ENCODE assay signal across 22 cellular contexts in the genomic region with DNA sequence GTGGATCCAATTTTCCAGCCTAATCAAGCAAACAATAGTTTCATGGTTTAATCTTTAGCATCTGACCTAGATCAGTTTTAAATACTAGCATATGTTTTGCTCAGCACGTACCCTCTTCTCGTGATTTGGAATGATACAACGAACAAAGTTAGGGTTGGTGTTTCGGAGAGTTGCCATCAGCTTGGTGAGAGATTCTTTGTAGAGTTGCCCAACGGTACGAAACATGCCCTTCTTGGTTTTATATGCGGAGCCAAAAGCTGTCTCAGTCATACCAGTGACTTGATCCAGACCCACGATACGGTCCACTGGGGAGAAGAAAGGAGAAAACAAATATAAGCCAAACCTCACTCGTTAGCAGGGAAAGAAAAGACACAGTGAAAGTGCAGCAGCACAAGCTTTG.
DNase-seq lines count a peak whose midpoint lies in the region; ATAC-seq, FAIRE-seq and TF ChIP-seq lines count a peak whose summit lies in the region.
"Had no signal": no experiment of that assay in that cellular context is flagged by ENCODE, and none has a peak within 500 bp of the region (broad histone marks: within the 10 kb centered on the region; RNA-seq: fewer than 3 reads in every experiment).

No MANE protein-coding gene starts in this region.

- H3K79me2 ChIP-seq in keratinocyte (ENCODE audit: control insufficient read depth, insufficient read depth, low read length), result no peaks in the 10 kb centered on the region

- DNase-seq in AG09319 (ENCODE audit: extremely low read depth, low read depth) (peak; percentile 35), endothelial cell (ENCODE audit: low spot score) (no peak), keratinocyte (ENCODE audit: low read depth, low spot score) (no peak), aorta (no peak), GM10248 (ENCODE audit: extremely low spot score) (no peak), T-helper 17 cell (no peak)
- DNase-seq: BE2C; C1 segment of cervical spinal cord; Caco-2; CD4-positive, CD25-positive, alpha-beta regulatory T cell; CD8-positive, alpha-beta memory T cell; H9; KBM-7 had no signal

- H3K27ac ChIP-seq in keratinocyte (ENCODE audit: control insufficient read depth, insufficient read depth, low read length) (no peak overlapping the region), aorta (ENCODE audit: low read depth in 1 of 2, low read length in 2 of 2) (peak overlapping the region; percentile 52 to 79)
- H3K27ac ChIP-seq: 22Rv1 had no signal

- H3K4me3 Mint-ChIP-seq in endothelial cell (ENCODE audit: unreplicated experiment), result no peak overlapping the region
- no peak overlapping the region for H3K4me3 Mint-ChIP-seq in T-helper 17 cell
- H3K4me3 Mint-ChIP-seq: CD4-positive, CD25-positive, alpha-beta regulatory T cell; CD8-positive, alpha-beta memory T cell; H9; IgD-negative memory B cell had no signal

- H3K36me3 Mint-ChIP-seq in endothelial cell (ENCODE audit: low read depth, unreplicated experiment) (peaks cover 43% of the 10 kb centered on the region), T-helper 17 cell (ENCODE audit: low read depth) (no peaks in the 10 kb centered on the region)

- H2AFZ ChIP-seq in keratinocyte (ENCODE audit: control insufficient read depth, low read length), result no peak overlapping the region

- dilution Hi-C loops in keratinocyte (cut with MboI; ENCODE audit: extremely low pct_ligation_motif_present, low sequenced_read_pairs), result no loop called here

- CTCF ChIA-PET in GM10248 (lab: Yijun Ruan, JAX), result interaction anchor here (1.6 kb wide), 1 partner anchor 9 kb away, joined by 6 read pairs; no protein-coding TSS in a partner anchor

- POLR2A ChIA-PET in GM10248 (lab: Yijun Ruan, JAX), result no interaction called here

- intact Hi-C loops in aorta (cut with DNase I), result no loop called here

- peak overlapping the region; percentile 39 for H3K27ac Mint-ChIP-seq in endothelial cell (ENCODE audit: unreplicated experiment)
- H3K27ac Mint-ChIP-seq in T-helper 17 cell, result no peak overlapping the region
- H3K27ac Mint-ChIP-seq: CD4-positive, CD25-positive, alpha-beta regulatory T cell; CD8-positive, alpha-beta memory T cell; IgD-negative memory B cell had no signal

- H3K4me3 ChIP-seq in keratinocyte (ENCODE audit: control insufficient read depth in 2 of 3, extremely low read depth in 1 of 3, insufficient read depth in 2 of 3, low read depth in 1 of 3, low read length in 3 of 3) (no peak overlapping the region), aorta (ENCODE audit: low read length in 2 of 2) (no peak overlapping the region)

- FAIRE-seq in keratinocyte (lab: Jason Lieb, UNC), result peak; percentile 13
- FAIRE-seq: D721Med, G401.6, GM12892, GM18507, H1, HepG2 had no signal

- H3K36me3 ChIP-seq in keratinocyte (ENCODE audit: control insufficient read depth in 2 of 2, extremely low read depth in 1 of 2, insufficient read depth in 2 of 2, low read length in 2 of 2), result peaks cover 6 to 12% of the 10 kb centered on the region in 2 experiments
- peaks cover 0 to 31% of the 10 kb centered on the region in 2 donors for H3K36me3 ChIP-seq in aorta (ENCODE audit: control insufficient read depth in 1 of 2, insufficient read depth in 2 of 2, low read length in 1 of 2)

- no peaks in the 10 kb centered on the region for H3K27me3 ChIP-seq in keratinocyte (ENCODE audit: control insufficient read depth, extremely low read depth, insufficient read depth, low read length)
- no peaks in the 10 kb centered on the region for H3K27me3 ChIP-seq in aorta (ENCODE audit: control insufficient read depth in 1 of 2, insufficient read depth in 2 of 2, low read length in 1 of 2)
- H3K27me3 ChIP-seq: BE2C had no signal

- H3K9ac ChIP-seq in keratinocyte (ENCODE audit: control insufficient read depth, extremely low read depth, insufficient read depth, low read length), result no peak overlapping the region

- no peaks in the 10 kb centered on the region for H3K9me3 Mint-ChIP-seq in endothelial cell (ENCODE audit: unreplicated experiment)
- H3K9me3 Mint-ChIP-seq: CD4-positive, CD25-positive, alpha-beta regulatory T cell; CD8-positive, alpha-beta memory T cell; H9; IgD-negative memory B cell had no signal

- no peaks in the 10 kb centered on the region for H3K9me3 ChIP-seq in keratinocyte (ENCODE audit: control insufficient read depth, low read depth, low read length)
- H3K9me3 ChIP-seq in aorta (ENCODE audit: control insufficient read depth, low read length), result no peaks in the 10 kb centered on the region
- no peaks in the 10 kb centered on the region for H3K9me3 ChIP-seq in T-helper 17 cell (ENCODE audit: control insufficient read depth, low read length, poor library complexity, severe bottlenecking)
- H3K9me3 ChIP-seq: BE2C, Caco-2 had no signal

- no peak overlapping the region for H3K4me2 ChIP-seq in keratinocyte (ENCODE audit: control insufficient read depth, extremely low read depth, insufficient read depth, low read depth, low read length)

- WGBS in aorta, 2 donors, result 7 to 18% methylated on average over 10 of the region's 10 CpGs

- TF ChIP-seq CTCF in AG09319 (IDR thresholded peaks at IDR 0.05; ENCODE audit: low read depth, low read length) (no peak), endothelial cell (IDR thresholded peaks at IDR 0.05; ENCODE audit: unreplicated experiment) (no peak), keratinocyte (optimal IDR thresholded peaks at IDR 0.05 in 1 of 3, IDR thresholded peaks at IDR 0.05 in 1 of 3, conservative IDR thresholded peaks at IDR 0.05 in 1 of 3; ENCODE audit: extremely low read depth in 1 of 3, insufficient read depth in 2 of 3, low read length in 3 of 3) (no peak), GM10248 (IDR thresholded peaks at IDR 0.05; ENCODE audit: control extremely low read depth, extremely low read depth, low read depth, missing control alignments) (no peak)

- H4K20me1 ChIP-seq in keratinocyte (ENCODE audit: control insufficient read depth, extremely low read depth, insufficient read depth, low read length), result no peaks in the 10 kb centered on the region

- no peaks in the 10 kb centered on the region for H3K4me1 Mint-ChIP-seq in endothelial cell (ENCODE audit: unreplicated experiment)
- H3K4me1 Mint-ChIP-seq in T-helper 17 cell, result peaks cover 3% of the 10 kb centered on the region
- H3K4me1 Mint-ChIP-seq: CD4-positive, CD25-positive, alpha-beta regulatory T cell; CD8-positive, alpha-beta memory T cell; H9; IgD-negative memory B cell had no signal

- ATAC-seq in aorta (ENCODE audit: low FRiP score) (no peak), T-helper 17 cell (no peak), GM21423 (IDR thresholded peaks at IDR 0.05; ENCODE audit: unreplicated experiment) (no peak)
- ATAC-seq: HepG2 had no signal

- H3K27me3 Mint-ChIP-seq in endothelial cell (ENCODE audit: unreplicated experiment) (no peaks in the 10 kb centered on the region), T-helper 17 cell (no peaks in the 10 kb centered on the region)
- H3K27me3 Mint-ChIP-seq: CD4-positive, CD25-positive, alpha-beta regulatory T cell; IgD-negative memory B cell had no signal

- H3K4me1 ChIP-seq in keratinocyte (ENCODE audit: control insufficient read depth, extremely low read depth, insufficient read depth, low read length) (no peaks in the 10 kb centered on the region), aorta (ENCODE audit: control insufficient read depth in 1 of 2, insufficient read depth in 2 of 2, low read length in 2 of 2) (peaks cover 9% of the 10 kb centered on the region in 2 donors)
- H3K4me1 ChIP-seq: BE2C had no signal

- peaks cover 3% of the 10 kb centered on the region for H3K9me1 ChIP-seq in keratinocyte (ENCODE audit: control insufficient read depth, extremely low read depth, insufficient read depth, low read length)
